Comparison of ENCODE assay signal across 9 cellular contexts in genomic region chr13:113582841-113583631, GRCh38. TPM values are rescaled to one million over a fixed set of nuclear protein-coding genes. Genes with fewer than 3 reads are reported as not detected.
DNase-seq lines count a peak whose midpoint lies in the region; ATAC-seq, FAIRE-seq and TF ChIP-seq lines count a peak whose summit lies in the region.
"Had no signal": no experiment of that assay in that cellular context is flagged by ENCODE, and none has a peak within 500 bp of the region (broad histone marks: within the 10 kb centered on the region; RNA-seq: fewer than 3 reads in every experiment).

No MANE protein-coding gene starts in this region.

- H3K4me3 ChIP-seq in CD8-positive, alpha-beta T cell (ENCODE audit: low read depth, low read length): no peak overlapping the region
- peak overlapping the region; percentile 33 for H3K4me3 ChIP-seq in Jurkat, Clone E6-1 (ENCODE audit: low read length)

- H3K9me3 Mint-ChIP-seq in CD8-positive, alpha-beta T cell: no peaks in the 10 kb centered on the region
- no peaks in the 10 kb centered on the region for H3K9me3 Mint-ChIP-seq in chondrocyte (ENCODE audit: low read depth)
- no peaks in the 10 kb centered on the region for H3K9me3 Mint-ChIP-seq in natural killer cell treated with Interleukin-12 subunit alpha and Interleukin-12 subunit beta and Interleukin-15 and Interleukin-18, amount 100 ng/mL, for 72 hours

- peaks cover 14% of the 10 kb centered on the region for H3K36me3 Mint-ChIP-seq in CD8-positive, alpha-beta T cell
- peaks cover 3% of the 10 kb centered on the region for H3K36me3 Mint-ChIP-seq in chondrocyte (ENCODE audit: low read depth)
- peaks cover 4% of the 10 kb centered on the region for H3K36me3 Mint-ChIP-seq in natural killer cell treated with Interleukin-12 subunit alpha and Interleukin-12 subunit beta and Interleukin-15 and Interleukin-18, amount 100 ng/mL, for 72 hours

- no peaks in the 10 kb centered on the region for H3K27me3 ChIP-seq in CD8-positive, alpha-beta T cell (ENCODE audit: insufficient read depth, low read length)

- H3K36me3 ChIP-seq in CD8-positive, alpha-beta T cell (ENCODE audit: insufficient read depth, low read length): no peaks in the 10 kb centered on the region

- no peaks in the 10 kb centered on the region for H3K27me3 Mint-ChIP-seq in CD8-positive, alpha-beta T cell (ENCODE audit: low read depth)
- H3K27me3 Mint-ChIP-seq in chondrocyte (ENCODE audit: low read depth): no peaks in the 10 kb centered on the region
- H3K27me3 Mint-ChIP-seq in natural killer cell treated with Interleukin-12 subunit alpha and Interleukin-12 subunit beta and Interleukin-15 and Interleukin-18, amount 100 ng/mL, for 72 hours: peaks cover 0 to 8% of the 10 kb centered on the region in 2 donors

- CTCF ChIA-PET in CD8-positive, alpha-beta T cell (lab: Charles Lee): no interaction called here

- H3K4me1 ChIP-seq in CD8-positive, alpha-beta T cell (ENCODE audit: insufficient read depth, low read length): peaks cover 27% of the 10 kb centered on the region

- peaks cover 29% of the 10 kb centered on the region for H3K4me1 Mint-ChIP-seq in CD8-positive, alpha-beta T cell (ENCODE audit: low read depth)
- H3K4me1 Mint-ChIP-seq in chondrocyte (ENCODE audit: low read depth): peaks cover 20% of the 10 kb centered on the region
- peaks cover 20 to 22% of the 10 kb centered on the region in 2 donors for H3K4me1 Mint-ChIP-seq in natural killer cell treated with Interleukin-12 subunit alpha and Interleukin-12 subunit beta and Interleukin-15 and Interleukin-18, amount 100 ng/mL, for 72 hours (ENCODE audit: low read depth in 2 of 2)

- H3K9me3 ChIP-seq in CD8-positive, alpha-beta T cell (ENCODE audit: low read length): no peaks in the 10 kb centered on the region

- intact Hi-C loops in CD8-positive, alpha-beta T cell (cut with DNase I, micrococcal nuclease): no loop called here

- no peak overlapping the region for H3K27ac Mint-ChIP-seq in CD8-positive, alpha-beta T cell
- no peak overlapping the region for H3K27ac Mint-ChIP-seq in chondrocyte (ENCODE audit: unreplicated experiment)
- H3K27ac Mint-ChIP-seq in natural killer cell treated with Interleukin-12 subunit alpha and Interleukin-12 subunit beta and Interleukin-15 and Interleukin-18, amount 100 ng/mL, for 72 hours: no peak overlapping the region

- peak overlapping the region; percentile 67 for H3K4me3 Mint-ChIP-seq in CD8-positive, alpha-beta T cell
- H3K4me3 Mint-ChIP-seq in chondrocyte (ENCODE audit: unreplicated experiment): peak overlapping the region; percentile 42
- H3K4me3 Mint-ChIP-seq in natural killer cell treated with Interleukin-12 subunit alpha and Interleukin-12 subunit beta and Interleukin-15 and Interleukin-18, amount 100 ng/mL, for 72 hours: peak overlapping the region; percentile 30

- POLR2A ChIA-PET in CD8-positive, alpha-beta T cell (lab: Charles Lee): no interaction called here

- FAIRE-seq in GM19239 (lab: Jason Lieb, UNC): no peak

- ATAC-seq in CD8-positive, alpha-beta T cell: no peak
- no peak for ATAC-seq in natural killer cell treated with Interleukin-12 subunit alpha and Interleukin-12 subunit beta and Interleukin-15 and Interleukin-18, amount 100 ng/mL, for 72 hours
- ATAC-seq in HG03095 (IDR thresholded peaks at IDR 0.05; ENCODE audit: unreplicated experiment): no peak

- TF ChIP-seq CTCF in CD8-positive, alpha-beta T cell (IDR thresholded peaks at IDR 0.05): no peak
- no peak for TF ChIP-seq CTCF in chondrocyte (IDR thresholded peaks at IDR 0.05)

- peak in 2 of 7 experiments; percentile 6 to 42 for DNase-seq in CD8-positive, alpha-beta T cell
- no peak for DNase-seq in Jurkat, Clone E6-1 (ENCODE audit: low read depth, low spot score)
- DNase-seq in chondrocyte (ENCODE audit: low spot score) (peak; percentile 83), NCI-H524 treated with DMSO at 0.1 percent for 48 hours (lab: John Stamatoyannopoulos, UW) (no peak), NCI-H1417 (lab: John Stamatoyannopoulos, UW) (no peak), GM19239 (ENCODE audit: insufficient read length, low spot score) (no peak)
- no peak for DNase-seq in natural killer cell treated with Interleukin-12 subunit alpha and Interleukin-12 subunit beta and Interleukin-15 and Interleukin-18, amount 100 ng/mL, for 72 hours (ENCODE audit: low spot score)
- DNase-seq: NK-92 treated with Interleukin-12 subunit alpha and Interleukin-12 subunit beta, amount 100 ng/mL, for 24 hours had no signal

- H3K27ac ChIP-seq in CD8-positive, alpha-beta T cell (ENCODE audit: low read depth, low read length): no peak overlapping the region

RNA-seq across cellular contexts. Expression of gene TFDP1, which starts 1.5 kb away (rescaled TPM):
- total RNA-seq in CD8-positive, alpha-beta T cell: 10 to 100 TPM; 17.1 to 19.8 TPM
- polyA plus RNA-seq in Jurkat, Clone E6-1 (2012; ENCODE audit: insufficient read depth, insufficient read length): 137 TPM
- total RNA-seq in chondrocyte: 52.8 to 76.0 TPM (median 54.3 TPM) in 3 replicates
- total RNA-seq in natural killer cell treated with Interleukin-12 subunit alpha and Interleukin-12 subunit beta and Interleukin-15 and Interleukin-18, amount 100 ng/mL, for 72 hours: 100 to 1,000 TPM in 1 of 2 donors, 10 to 100 TPM in 1; 97.5 to 226 TPM
